ENCODE assay signal across 18 cellular contexts in genomic region chr19:18474366-18474887, GRCh38. TPM values are rescaled to one million over a fixed set of nuclear protein-coding genes. Genes with fewer than 3 reads are reported as not detected.
DNase-seq lines count a peak whose midpoint lies in the region; ATAC-seq, FAIRE-seq and TF ChIP-seq lines count a peak whose summit lies in the region.
"Had no signal": no experiment of that assay in that cellular context is flagged by ENCODE, and none has a peak within 500 bp of the region (broad histone marks: within the 10 kb centered on the region; RNA-seq: fewer than 3 reads in every experiment).

No MANE protein-coding gene starts in this region.

- peaks cover 2% of the 10 kb centered on the region for H3K36me3 Mint-ChIP-seq in activated naive CD8-positive, alpha-beta T cell treated with anti-CD3 and anti-CD28 coated beads for 36 hours
- H3K36me3 Mint-ChIP-seq in natural killer cell treated with Interleukin-12 subunit alpha and Interleukin-12 subunit beta and Interleukin-15 and Interleukin-18, amount 100 ng/mL, for 72 hours, result peaks cover 19% of the 10 kb centered on the region
- H3K36me3 Mint-ChIP-seq: brain had no signal

- H3K27ac Mint-ChIP-seq in activated naive CD8-positive, alpha-beta T cell treated with anti-CD3 and anti-CD28 coated beads for 36 hours, result peak overlapping the region; percentile 8
- H3K27ac Mint-ChIP-seq in natural killer cell treated with Interleukin-12 subunit alpha and Interleukin-12 subunit beta and Interleukin-15 and Interleukin-18, amount 100 ng/mL, for 72 hours, result peak overlapping the region; percentile 98 to 99

- H4K20me1 ChIP-seq in HepG2 (ENCODE audit: insufficient read depth, low read length), result peaks cover 12% of the 10 kb centered on the region; the same call in 1 of the 2 replicates

- intact Hi-C loops in HepG2 (cut with micrococcal nuclease; ENCODE audit: unreplicated experiment) (no loop called here), right lobe of liver (cut with DNase I) (loop anchor here in 1 of 2 donors (10.0 kb wide), 1 partner anchor 90 kb away; no protein-coding TSS in a partner anchor), upper lobe of right lung (cut with DNase I) (no loop called here)

- ATAC-seq in HepG2, result no peak
- no peak for ATAC-seq in right lobe of liver
- ATAC-seq in natural killer cell treated with Interleukin-12 subunit alpha and Interleukin-12 subunit beta and Interleukin-15 and Interleukin-18, amount 100 ng/mL, for 72 hours, result no peak
- ATAC-seq in upper lobe of right lung, result no peak

- TF ChIP-seq POLR2A in HepG2 (IDR thresholded peaks at IDR 0.05; ENCODE audit: insufficient read depth in 1 of 2, low read depth in 2 of 2, low read length in 2 of 2) (no peak), right lobe of liver (IDR thresholded peaks at IDR 0.05) (no peak)

- no peak for DNase-seq in HepG2 (ENCODE audit: low spot score)
- no peak for DNase-seq in right lobe of liver
- no peak for DNase-seq in activated naive CD8-positive, alpha-beta T cell treated with anti-CD3 and anti-CD28 coated beads for 36 hours
- DNase-seq in natural killer cell treated with Interleukin-12 subunit alpha and Interleukin-12 subunit beta and Interleukin-15 and Interleukin-18, amount 100 ng/mL, for 72 hours (ENCODE audit: low spot score), result no peak
- DNase-seq in upper lobe of right lung, result no peak
- no peak for DNase-seq in DMS114 treated with DMSO at 0.1 percent for 48 hours (lab: John Stamatoyannopoulos, UW; ENCODE audit: unreplicated experiment)
- no peak for DNase-seq in NCI-H1092 (lab: John Stamatoyannopoulos, UW)
- no peak for DNase-seq in germinal center (ENCODE audit: low spot score)
- DNase-seq: activated naive CD4-positive, alpha-beta T cell; EL; mammary epithelial cell; MG63; naive thymus-derived CD4-positive, alpha-beta T cell; NCI-H187; stimulated activated CD4-positive, alpha-beta T cell treated with anti-CD3 and anti-CD28 coated beads, Interleukin-15, amount 100 ng/mL, for 24 hours; WERI-Rb-1 had no signal

- H3K4me1 Mint-ChIP-seq in activated naive CD8-positive, alpha-beta T cell treated with anti-CD3 and anti-CD28 coated beads for 36 hours, result peaks cover 28% of the 10 kb centered on the region
- peaks cover 54 to 70% of the 10 kb centered on the region in 2 donors for H3K4me1 Mint-ChIP-seq in natural killer cell treated with Interleukin-12 subunit alpha and Interleukin-12 subunit beta and Interleukin-15 and Interleukin-18, amount 100 ng/mL, for 72 hours (ENCODE audit: low read depth in 2 of 2)

- H3K9me3 ChIP-seq in HepG2 (ENCODE audit: low read length) (no peaks in the 10 kb centered on the region), right lobe of liver (no peaks in the 10 kb centered on the region), upper lobe of right lung (no peaks in the 10 kb centered on the region)
- H3K9me3 ChIP-seq: MG63 had no signal

- no peak overlapping the region for H2AFZ ChIP-seq in HepG2 (ENCODE audit: low read length)

- no peaks in the 10 kb centered on the region for H3K27me3 ChIP-seq in HepG2 (ENCODE audit: control insufficient read depth in 1 of 2, insufficient read depth in 2 of 2, low read length in 2 of 2)
- H3K27me3 ChIP-seq in right lobe of liver, result no peaks in the 10 kb centered on the region
- H3K27me3 ChIP-seq in upper lobe of right lung, result no peaks in the 10 kb centered on the region
- H3K27me3 ChIP-seq: MG63 had no signal

- no peak overlapping the region for H3K27ac ChIP-seq in HepG2 (ENCODE audit: extremely low read length, insufficient read depth, low read length)
- H3K27ac ChIP-seq in right lobe of liver, result peak overlapping the region in 1 of 3 donors; percentile 2
- peak overlapping the region; percentile 31 for H3K27ac ChIP-seq in upper lobe of right lung
- H3K27ac ChIP-seq: WERI-Rb-1 had no signal

- H3K27me3 Mint-ChIP-seq in activated naive CD8-positive, alpha-beta T cell treated with anti-CD3 and anti-CD28 coated beads for 36 hours, result no peaks in the 10 kb centered on the region
- no peaks in the 10 kb centered on the region for H3K27me3 Mint-ChIP-seq in natural killer cell treated with Interleukin-12 subunit alpha and Interleukin-12 subunit beta and Interleukin-15 and Interleukin-18, amount 100 ng/mL, for 72 hours
- H3K27me3 Mint-ChIP-seq: dendritic cell treated with granulocyte-macrophage colony-stimulating factor and Interleukin-4, amounts not matched to agents 40 ng/mL and 50 ng/mL, for 4 days; naive thymus-derived CD4-positive, alpha-beta T cell had no signal

- TF ChIP-seq CTCF in HepG2 (CRISPR knock-in tag; IDR thresholded peaks at IDR 0.05) (no peak), right lobe of liver (IDR thresholded peaks at IDR 0.05) (no peak), upper lobe of right lung (IDR thresholded peaks at IDR 0.05) (no peak)

- no peak overlapping the region for H3K9ac ChIP-seq in HepG2 (ENCODE audit: insufficient read depth, low read depth, low read length)

- no peak for TF ChIP-seq RAD21 in HepG2 (CRISPR knock-in tag; IDR thresholded peaks at IDR 0.05)

- WGBS in HepG2 (ENCODE audit: low lambda C conversion rate), result 95% methylated on average over 11 of the region's 13 CpGs
- 76% methylated on average over 5 of the region's 13 CpGs for WGBS in right lobe of liver (ENCODE audit: insufficient coverage, low coverage, low lambda C conversion rate, missing lambda C conversion rate)

- CTCF ChIA-PET in HepG2 (lab: Yijun Ruan, JAX; ENCODE audit: low intra/inter-chr PET ratio, low total read pairs), result no interaction called here

- H3K4me2 ChIP-seq in HepG2 (ENCODE audit: low read depth, low read length), result no peak overlapping the region

- no peak for TF ChIP-seq EP300 in HepG2 (IDR thresholded peaks at IDR 0.05; ENCODE audit: low read depth in 2 of 2, low read length in 2 of 2)
- no peak for TF ChIP-seq EP300 in HepG2 (CRISPR knock-in tag; IDR thresholded peaks at IDR 0.05; ENCODE audit: borderline replicate concordance)

- H3K79me2 ChIP-seq in HepG2 (ENCODE audit: insufficient read depth, low read length), result peaks cover 54% of the 10 kb centered on the region

- H3K4me1 ChIP-seq in HepG2 (ENCODE audit: insufficient read depth, low read length) (peaks cover 82% of the 10 kb centered on the region), right lobe of liver (peaks cover 0 to 42% (median 21%) of the 10 kb centered on the region in 4 donors), upper lobe of right lung (peaks cover 57% of the 10 kb centered on the region)

- no TSS peak for BruUV-seq in HepG2 (replicated peaks; lab: Mats Ljungman, UMichigan)

- no peak for FAIRE-seq in HepG2 (lab: Jason Lieb, UNC)

- POLR2A ChIA-PET in HepG2 (lab: Yijun Ruan, JAX), result no interaction called here

- H3K36me3 ChIP-seq in HepG2 (replicated peaks in 1 of 2; ENCODE audit: control insufficient read depth in 1 of 2, insufficient read depth in 2 of 2, low read length in 2 of 2) (peaks cover 5 to 6% of the 10 kb centered on the region in 2 experiments; a peak in 2 of 5 replicates), right lobe of liver (no peaks in the 10 kb centered on the region), upper lobe of right lung (peaks cover 13% of the 10 kb centered on the region)

- H3K4me3 Mint-ChIP-seq in activated naive CD8-positive, alpha-beta T cell treated with anti-CD3 and anti-CD28 coated beads for 36 hours, result no peak overlapping the region
- H3K4me3 Mint-ChIP-seq in natural killer cell treated with Interleukin-12 subunit alpha and Interleukin-12 subunit beta and Interleukin-15 and Interleukin-18, amount 100 ng/mL, for 72 hours, result peak overlapping the region; percentile 82
- H3K4me3 Mint-ChIP-seq: brain; dendritic cell treated with granulocyte-macrophage colony-stimulating factor and Interleukin-4, amounts not matched to agents 40 ng/mL and 50 ng/mL, for 4 days had no signal

- H3K4me3 ChIP-seq in HepG2 (replicated peaks in 1 of 3; ENCODE audit: insufficient read depth in 1 of 3, low read depth in 2 of 3, low read length in 3 of 3), result no peak overlapping the region
- H3K4me3 ChIP-seq in right lobe of liver, result no peak overlapping the region
- H3K4me3 ChIP-seq in upper lobe of right lung, result no peak overlapping the region
- H3K4me3 ChIP-seq: MG63 had no signal

- in situ Hi-C loops in HepG2 (cut with HindIII; ENCODE audit: extremely low pct_ligation_motif_present, low pct_unique_long_range_greater_than_20kb), result loop anchor here (10.0 kb wide), 2 partner anchors 50 to 200 kb away; partner anchors contain the start of gene ELL

- no peaks in the 10 kb centered on the region for H3K9me3 Mint-ChIP-seq in activated naive CD8-positive, alpha-beta T cell treated with anti-CD3 and anti-CD28 coated beads for 36 hours
- H3K9me3 Mint-ChIP-seq in natural killer cell treated with Interleukin-12 subunit alpha and Interleukin-12 subunit beta and Interleukin-15 and Interleukin-18, amount 100 ng/mL, for 72 hours, result no peaks in the 10 kb centered on the region
- H3K9me3 Mint-ChIP-seq: dendritic cell treated with granulocyte-macrophage colony-stimulating factor and Interleukin-4, amounts not matched to agents 40 ng/mL and 50 ng/mL, for 4 days had no signal

RNA-seq across cellular contexts. Expression of gene ISYNA1, which starts 36.5 kb away (rescaled TPM):
- total RNA-seq in HepG2 (2016; rRNA removed; fragmentation: Illumina TruSeq; extraction: Trizol) (29.4 and 48.5 TPM in 2 replicates), right lobe of liver (1 to 10 TPM; 6.5 to 8.3 (median 7.8) TPM), upper lobe of right lung (34.6 TPM)
- 8.4 and 10.1 TPM in 2 replicates for total RNA-seq in HepG2 (2016; cell fraction: cytosol; rRNA removed; fragmentation: Illumina TruSeq; extraction: Trizol; ENCODE audit: low read depth)
- total RNA-seq in HepG2 (2016; cell fraction: insoluble cytoplasmic fraction; rRNA removed; fragmentation: Illumina TruSeq; extraction: Trizol), result 29.3 and 46.4 TPM in 2 replicates
- total RNA-seq in HepG2 (2016; cell fraction: membrane; rRNA removed; fragmentation: Illumina TruSeq; extraction: Trizol), result 16.0 and 18.7 TPM in 2 replicates
- 33.6 and 37.4 TPM in 2 replicates for total RNA-seq in HepG2 (2016; cell fraction: nucleus; rRNA removed; fragmentation: Illumina TruSeq; extraction: Trizol)
- polyA plus RNA-seq in HepG2 (2011; rRNA removed), result 29.6 and 36.5 TPM in 2 replicates
- 14.0 and 25.3 TPM in 2 replicates for polyA plus RNA-seq in HepG2 (2011; cell fraction: cytosol; rRNA removed)
- 246 and 367 TPM in 2 replicates for polyA plus RNA-seq in HepG2 (2011; cell fraction: nucleus; rRNA removed)
- polyA plus RNA-seq in HepG2 (2012), result 32.5 and 49.8 TPM in 2 replicates
- polyA plus RNA-seq in HepG2 (2016; cell fraction: cytosol; fragmentation: Illumina TruSeq; extraction: Trizol; ENCODE audit: low read depth), result 16.0 and 16.5 TPM in 2 replicates
- 44.6 and 57.4 TPM in 2 replicates for polyA plus RNA-seq in HepG2 (2016; cell fraction: insoluble cytoplasmic fraction; fragmentation: Illumina TruSeq; extraction: Trizol; ENCODE audit: low read depth)
- polyA plus RNA-seq in HepG2 (2016; cell fraction: membrane; fragmentation: Illumina TruSeq; extraction: Trizol; ENCODE audit: low read depth), result 18.1 and 22.4 TPM in 2 replicates
- polyA plus RNA-seq in HepG2 (2016; cell fraction: nucleus; fragmentation: Illumina TruSeq; extraction: Trizol; ENCODE audit: insufficient read depth, low read depth), result 103 and 119 TPM in 2 replicates
- 1.3 and 50.2 TPM in 2 replicates for polyA minus RNA-seq in HepG2 (2011; rRNA and poly(A)+ RNA removed; ENCODE audit: low replicate concordance)
- polyA minus RNA-seq in HepG2 (2011; cell fraction: cytosol; rRNA and poly(A)+ RNA removed), result 20.4 and 29.0 TPM in 2 replicates
- polyA minus RNA-seq in HepG2 (2011; cell fraction: nucleus; rRNA and poly(A)+ RNA removed), result 13.3 and 14.3 TPM in 2 replicates
- 10 to 100 TPM; 29.6 to 32.7 TPM for total RNA-seq in activated naive CD8-positive, alpha-beta T cell treated with anti-CD3 and anti-CD28 coated beads for 36 hours
- 10 to 100 TPM; 19.0 to 25.6 TPM for total RNA-seq in natural killer cell treated with Interleukin-12 subunit alpha and Interleukin-12 subunit beta and Interleukin-15 and Interleukin-18, amount 100 ng/mL, for 72 hours

RNA-seq across cellular contexts. Expression of gene ELL, which starts 47.4 kb away (rescaled TPM):
- total RNA-seq in HepG2 (2016; rRNA removed; fragmentation: Illumina TruSeq; extraction: Trizol) (3.2 and 3.7 TPM in 2 replicates), right lobe of liver (10 to 100 TPM in 2 of 6 experiments, 1 to 10 TPM in 4; 5.3 to 11.9 (median 8.6) TPM), upper lobe of right lung (17.7 TPM)
- total RNA-seq in HepG2 (2016; cell fraction: cytosol; rRNA removed; fragmentation: Illumina TruSeq; extraction: Trizol; ENCODE audit: low read depth), result 0.71 and 1.1 TPM in 2 replicates
- 2.7 and 4.1 TPM in 2 replicates for total RNA-seq in HepG2 (2016; cell fraction: insoluble cytoplasmic fraction; rRNA removed; fragmentation: Illumina TruSeq; extraction: Trizol)
- total RNA-seq in HepG2 (2016; cell fraction: membrane; rRNA removed; fragmentation: Illumina TruSeq; extraction: Trizol), result 2.3 and 2.5 TPM in 2 replicates
- total RNA-seq in HepG2 (2016; cell fraction: nucleus; rRNA removed; fragmentation: Illumina TruSeq; extraction: Trizol), result 3.3 and 4.8 TPM in 2 replicates
- polyA plus RNA-seq in HepG2 (2011; rRNA removed), result 5.4 and 5.8 TPM in 2 replicates
- 3.2 and 4.3 TPM in 2 replicates for polyA plus RNA-seq in HepG2 (2011; cell fraction: cytosol; rRNA removed)
- polyA plus RNA-seq in HepG2 (2011; cell fraction: nucleus; rRNA removed), result 27.1 and 34.7 TPM in 2 replicates
- polyA plus RNA-seq in HepG2 (2012), result 7.1 TPM in 2 replicates
- polyA plus RNA-seq in HepG2 (2016; cell fraction: cytosol; fragmentation: Illumina TruSeq; extraction: Trizol; ENCODE audit: low read depth), result 0.20 and 0.33 TPM in 2 replicates
- polyA plus RNA-seq in HepG2 (2016; cell fraction: insoluble cytoplasmic fraction; fragmentation: Illumina TruSeq; extraction: Trizol; ENCODE audit: low read depth), result 3.1 and 4.0 TPM in 2 replicates
- 1.0 and 1.1 TPM in 2 replicates for polyA plus RNA-seq in HepG2 (2016; cell fraction: membrane; fragmentation: Illumina TruSeq; extraction: Trizol; ENCODE audit: low read depth)
- 5.1 and 5.2 TPM in 2 replicates for polyA plus RNA-seq in HepG2 (2016; cell fraction: nucleus; fragmentation: Illumina TruSeq; extraction: Trizol; ENCODE audit: insufficient read depth, low read depth)
- 6.3 and 17.2 TPM in 2 replicates for polyA minus RNA-seq in HepG2 (2011; rRNA and poly(A)+ RNA removed; ENCODE audit: low replicate concordance)
- 6.0 and 8.8 TPM in 2 replicates for polyA minus RNA-seq in HepG2 (2011; cell fraction: cytosol; rRNA and poly(A)+ RNA removed)
- polyA minus RNA-seq in HepG2 (2011; cell fraction: nucleus; rRNA and poly(A)+ RNA removed), result 12.9 and 14.3 TPM in 2 replicates
- total RNA-seq in activated naive CD8-positive, alpha-beta T cell treated with anti-CD3 and anti-CD28 coated beads for 36 hours, result 10 to 100 TPM; 20.0 to 21.0 TPM
- total RNA-seq in natural killer cell treated with Interleukin-12 subunit alpha and Interleukin-12 subunit beta and Interleukin-15 and Interleukin-18, amount 100 ng/mL, for 72 hours, result 10 to 100 TPM; 52.3 to 75.2 TPM

RNA-seq across cellular contexts. Expression of gene SSBP4, which starts 55.2 kb away (rescaled TPM):
- total RNA-seq in HepG2 (2016; rRNA removed; fragmentation: Illumina TruSeq; extraction: Trizol), result 19.3 and 39.5 TPM in 2 replicates
- 95.2 and 104 TPM in 2 replicates for total RNA-seq in HepG2 (2016; cell fraction: cytosol; rRNA removed; fragmentation: Illumina TruSeq; extraction: Trizol; ENCODE audit: low read depth)
- total RNA-seq in HepG2 (2016; cell fraction: insoluble cytoplasmic fraction; rRNA removed; fragmentation: Illumina TruSeq; extraction: Trizol), result 14.4 and 39.0 TPM in 2 replicates
- 103 and 124 TPM in 2 replicates for total RNA-seq in HepG2 (2016; cell fraction: membrane; rRNA removed; fragmentation: Illumina TruSeq; extraction: Trizol)
- 26.9 and 35.1 TPM in 2 replicates for total RNA-seq in HepG2 (2016; cell fraction: nucleus; rRNA removed; fragmentation: Illumina TruSeq; extraction: Trizol)
- polyA plus RNA-seq in HepG2 (2011; rRNA removed), result 20.8 and 33.4 TPM in 2 replicates
- polyA plus RNA-seq in HepG2 (2011; cell fraction: cytosol; rRNA removed), result 11.6 and 28.6 TPM in 2 replicates
- polyA plus RNA-seq in HepG2 (2011; cell fraction: nucleus; rRNA removed), result 200 and 290 TPM in 2 replicates
- polyA plus RNA-seq in HepG2 (2012), result 18.2 and 31.6 TPM in 2 replicates
- 133 and 147 TPM in 2 replicates for polyA plus RNA-seq in HepG2 (2016; cell fraction: cytosol; fragmentation: Illumina TruSeq; extraction: Trizol; ENCODE audit: low read depth)
- 34.3 and 41.3 TPM in 2 replicates for polyA plus RNA-seq in HepG2 (2016; cell fraction: insoluble cytoplasmic fraction; fragmentation: Illumina TruSeq; extraction: Trizol; ENCODE audit: low read depth)
- polyA plus RNA-seq in HepG2 (2016; cell fraction: membrane; fragmentation: Illumina TruSeq; extraction: Trizol; ENCODE audit: low read depth), result 147 and 152 TPM in 2 replicates
- polyA plus RNA-seq in HepG2 (2016; cell fraction: nucleus; fragmentation: Illumina TruSeq; extraction: Trizol; ENCODE audit: insufficient read depth, low read depth), result 117 and 122 TPM in 2 replicates
- 10.3 and 12.3 TPM in 2 replicates for polyA minus RNA-seq in HepG2 (2011; rRNA and poly(A)+ RNA removed; ENCODE audit: low replicate concordance)
- 12.0 and 13.9 TPM in 2 replicates for polyA minus RNA-seq in HepG2 (2011; cell fraction: cytosol; rRNA and poly(A)+ RNA removed)
- 20.1 and 21.6 TPM in 2 replicates for polyA minus RNA-seq in HepG2 (2011; cell fraction: nucleus; rRNA and poly(A)+ RNA removed)
- total RNA-seq in right lobe of liver, result 10 to 100 TPM; 12.8 to 23.9 (median 15.9) TPM
- 100 to 1,000 TPM in 1 of 2 experiments, 10 to 100 TPM in 1; 96.1 to 101 TPM for total RNA-seq in activated naive CD8-positive, alpha-beta T cell treated with anti-CD3 and anti-CD28 coated beads for 36 hours
- 100 to 1,000 TPM; 112 to 271 TPM for total RNA-seq in natural killer cell treated with Interleukin-12 subunit alpha and Interleukin-12 subunit beta and Interleukin-15 and Interleukin-18, amount 100 ng/mL, for 72 hours
- 57.3 TPM for total RNA-seq in upper lobe of right lung
